ENCODE assay signal across 11 cellular contexts in genomic region chr2:18077211-18077610, GRCh38.
"Had no signal": no experiment of that assay in that cellular context is flagged by ENCODE, and none has a peak within 500 bp of the region (broad histone marks: within the 10 kb centered on the region; RNA-seq: fewer than 3 reads in every experiment).

No MANE protein-coding gene starts in this region.

- H3K4me3 ChIP-seq: left lung, testis had no signal

- H3K27ac ChIP-seq: left lung, testis had no signal

- DNase-seq: activated CD4-positive, alpha-beta T cell treated with anti-CD3 and anti-CD28 coated beads, Interleukin-2, amount 50 U/mL, for 1 hour; activated effector memory CD4-positive, alpha-beta T cell treated with Interleukin-2 at 50 U/mL for 16 hours; activated T-cell treated with anti-CD3 and anti-CD28 coated beads, Interleukin-2, amount 50 U/mL, for 24 hours; left lung; stimulated activated CD4-positive, alpha-beta T cell treated with anti-CD3 and anti-CD28 coated beads, Interleukin-15, amount 100 ng/mL, for 24 hours; stimulated activated CD4-positive, alpha-beta T cell treated with anti-CD3 and anti-CD28 coated beads, Interleukin-4, amount 100 ng/mL, for 24 hours; testis had no signal

- H3K36me3 ChIP-seq: left lung had no signal

- H3K36me3 Mint-ChIP-seq: activated naive CD4-positive, alpha-beta T cell treated with anti-CD3 and anti-CD28 coated beads, Interleukin-2, amount 50 U/mL, for 72 hours had no signal

- H3K4me1 ChIP-seq: left lung, testis had no signal

- ATAC-seq: activated naive CD4-positive, alpha-beta T cell treated with anti-CD3 and anti-CD28 coated beads, Interleukin-2, amount 50 U/mL, for 72 hours; left lung had no signal

- H3K4me3 Mint-ChIP-seq: activated T-cell treated with anti-CD3 and anti-CD28 coated beads, Interleukin-2, amount 50 U/mL, for 24 hours; neural crest cell; stimulated activated naive CD8-positive, alpha-beta T cell treated with anti-CD3 and anti-CD28 coated beads, Interleukin-15, Interleukin-2, amounts not matched to agents 100 ng/mL and 50 ng/mL, for 24 hours; T-helper 1 cell treated with Interleukin-12 subunit alpha and Interleukin-12 subunit beta and Interleukin-4 antibody, amounts not matched to agents 30 μg/mL and 1 μg/mL, for 36 hours had no signal

- H3K9me3 ChIP-seq: left lung, testis had no signal

- H3K27me3 ChIP-seq: left lung, testis had no signal

- H3K27ac Mint-ChIP-seq: activated naive CD4-positive, alpha-beta T cell treated with anti-CD3 and anti-CD28 coated beads, Interleukin-2, amount 50 U/mL, for 72 hours; activated T-cell treated with anti-CD3 and anti-CD28 coated beads, Interleukin-2, amount 50 U/mL, for 24 hours; stimulated activated naive CD8-positive, alpha-beta T cell treated with anti-CD3 and anti-CD28 coated beads, Interleukin-15, Interleukin-2, amounts not matched to agents 100 ng/mL and 50 ng/mL, for 24 hours; T-helper 1 cell treated with Interleukin-12 subunit alpha and Interleukin-12 subunit beta and Interleukin-4 antibody, amounts not matched to agents 30 μg/mL and 1 μg/mL, for 36 hours had no signal
